Comparison of ENCODE assay signal across 37 cellular contexts in the genomic region with DNA sequence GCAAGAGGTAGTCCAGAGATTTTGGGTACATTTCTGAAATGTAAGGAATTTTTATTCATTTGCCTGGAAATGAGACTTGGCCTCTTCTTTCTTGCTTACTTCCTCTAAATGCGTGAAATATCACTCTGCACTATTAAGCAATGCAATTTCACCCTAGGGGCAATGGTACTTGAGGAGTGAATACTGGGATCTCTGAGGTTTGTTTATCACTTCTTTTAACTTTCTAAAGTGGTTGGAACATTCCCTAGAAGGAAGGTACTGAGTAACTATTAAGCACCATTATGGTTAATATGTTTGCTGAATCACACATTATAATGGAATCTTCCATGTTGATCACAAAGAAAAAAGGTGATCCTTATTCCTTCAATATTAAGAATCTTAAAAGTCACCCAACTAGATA.
"Had no signal": no experiment of that assay in that cellular context is flagged by ENCODE, and none has a peak within 500 bp of the region (broad histone marks: within the 10 kb centered on the region; RNA-seq: fewer than 3 reads in every experiment).

No MANE protein-coding gene starts in this region.

- H3K4me3 Mint-ChIP-seq: activated CD8-positive, alpha-beta T cell treated with anti-CD3 and anti-CD28 coated beads for 36 hours; activated naive CD8-positive, alpha-beta T cell treated with anti-CD3 and anti-CD28 coated beads for 36 hours; activated T-cell treated with anti-CD3 and anti-CD28 coated beads, Interleukin-2, amount 50 U/mL, for 72 hours; central memory CD8-positive, alpha-beta T cell had no signal

- H3K4me1 Mint-ChIP-seq: activated T-helper 17 cell treated with anti-CD3 and anti-CD28 coated beads, Interleukin-2, amount 50 U/mL, for 72 hours; central memory CD8-positive, alpha-beta T cell had no signal

- H3K27me3 ChIP-seq: brain microvascular endothelial cell, Peyer's patch, SJSA1 had no signal

- H3K27ac ChIP-seq: brain microvascular endothelial cell, cardiac muscle cell, Peyer's patch, SJSA1, WERI-Rb-1 had no signal

- H3K4me1 ChIP-seq: Peyer's patch, SJSA1 had no signal

- H3K27ac Mint-ChIP-seq: activated CD8-positive, alpha-beta T cell treated with anti-CD3 and anti-CD28 coated beads for 36 hours; activated naive CD8-positive, alpha-beta T cell treated with anti-CD3 and anti-CD28 coated beads for 36 hours; activated T-cell treated with anti-CD3 and anti-CD28 coated beads, Interleukin-2, amount 50 U/mL, for 72 hours; activated T-helper 17 cell treated with anti-CD3 and anti-CD28 coated beads, Interleukin-2, amount 50 U/mL, for 72 hours had no signal

- H3K4me3 ChIP-seq: cardiac muscle cell, Peyer's patch, SJSA1 had no signal

- H3K27me3 Mint-ChIP-seq: activated naive CD8-positive, alpha-beta T cell treated with anti-CD3 and anti-CD28 coated beads for 36 hours had no signal

- ATAC-seq: PC-3 had no signal

- H3K9me3 ChIP-seq: Peyer's patch, SJSA1 had no signal

- H3K36me3 ChIP-seq: brain microvascular endothelial cell, cardiac muscle cell, Peyer's patch, SJSA1, WERI-Rb-1 had no signal

- H3K36me3 Mint-ChIP-seq: activated naive CD8-positive, alpha-beta T cell treated with anti-CD3 and anti-CD28 coated beads for 36 hours had no signal

- DNase-seq: activated CD4-positive, alpha-beta T cell treated with anti-CD3 and anti-CD28 coated beads for 1 hour; activated CD4-positive, alpha-beta T cell treated with anti-CD3 and anti-CD28 coated beads for 48 hours; activated CD4-positive, CD25-positive, alpha-beta regulatory T cell; activated CD8-positive, alpha-beta T cell treated with anti-CD3 and anti-CD28 coated beads for 36 hours; activated effector memory CD4-positive, alpha-beta T cell treated with anti-CD3 and anti-CD28 coated beads, Interleukin-2, amount 50 U/mL, for 16 hours; activated naive CD4-positive, alpha-beta T cell; activated naive CD4-positive, alpha-beta T cell treated with anti-CD3 and anti-CD28 coated beads, Interleukin-2, amount 50 U/mL, for 16 hours; activated naive CD8-positive, alpha-beta T cell treated with anti-CD3 and anti-CD28 coated beads for 36 hours; activated T-cell treated with anti-CD3 and anti-CD28 coated beads, Interleukin-2, amount 50 U/mL, for 1 hour; activated T-cell treated with anti-CD3 and anti-CD28 coated beads, Interleukin-2, amount 50 U/mL, for 72 hours; amniotic stem cell; aorta; brain microvascular endothelial cell; KG1; MM.1S; NCI-H1105; NCI-H1417 treated with DMSO at 0.1 percent for 48 hours; NCI-H187 treated with DMSO at 0.1 percent for 48 hours; NCI-H2081; NCI-H2171 treated with DMSO at 0.1 percent for 48 hours; NCI-H2227 treated with DMSO at 0.1 percent for 48 hours; NCI-H526; NCI-H748 treated with DMSO at 0.1 percent for 48 hours; NK-92 treated with Interleukin-12 subunit alpha and Interleukin-12 subunit beta, amount 100 ng/mL, for 24 hours; PC-3; Peyer's patch; RPMI8226; SHP77 treated with DMSO at 0.1 percent for 48 hours; SW 1271; T-helper 1 cell; T-helper 2 cell; T-helper 9 cell; WERI-Rb-1 had no signal

- H3K9me3 Mint-ChIP-seq: activated CD8-positive, alpha-beta T cell treated with anti-CD3 and anti-CD28 coated beads for 36 hours; activated naive CD8-positive, alpha-beta T cell treated with anti-CD3 and anti-CD28 coated beads for 36 hours; activated T-cell treated with anti-CD3 and anti-CD28 coated beads, Interleukin-2, amount 50 U/mL, for 72 hours; activated T-helper 17 cell treated with anti-CD3 and anti-CD28 coated beads, Interleukin-2, amount 50 U/mL, for 72 hours; central memory CD8-positive, alpha-beta T cell had no signal
